ENCODE assay signal across 10 cellular contexts in genomic region chr16:89431158-89431584, GRCh38. TPM values are rescaled to one million over a fixed set of nuclear protein-coding genes. Genes with fewer than 3 reads are reported as not detected.
DNase-seq lines count a peak whose midpoint lies in the region; ATAC-seq and TF ChIP-seq lines count a peak whose summit lies in the region.
"Had no signal": no experiment of that assay in that cellular context is flagged by ENCODE, and none has a peak within 500 bp of the region (broad histone marks: within the 10 kb centered on the region; RNA-seq: fewer than 3 reads in every experiment).

No MANE protein-coding gene starts in this region.

- peak; percentile 68 for ATAC-seq in omental fat pad (ENCODE audit: low FRiP score)
- no peak for ATAC-seq in GM21737 (IDR thresholded peaks at IDR 0.05; ENCODE audit: unreplicated experiment)
- no peak for ATAC-seq in HG03039 (IDR thresholded peaks at IDR 0.05; ENCODE audit: unreplicated experiment)
- no peak for ATAC-seq in HG02642 (IDR thresholded peaks at IDR 0.05; ENCODE audit: poor library complexity, unreplicated experiment)
- ATAC-seq in SK-N-SH treated with all-trans-retinoic acid at 6 μM for 48 hours, result no peak

- DNase-seq in COLO668 (lab: John Stamatoyannopoulos, UW; ENCODE audit: unreplicated experiment) (peak; percentile 72), LNCaP clone FGC (ENCODE audit: low read depth) (peak; percentile 95), fibroblast of gingiva (ENCODE audit: low read depth) (peak; percentile 88), omental fat pad (ENCODE audit: low spot score) (no peak)
- DNase-seq: NCI-H2029; stimulated activated CD4-positive, alpha-beta T cell treated with anti-CD3 and anti-CD28 coated beads, Interleukin-4, amount 100 ng/mL, for 1 hour had no signal

- TF ChIP-seq CTCF in LNCaP clone FGC (IDR thresholded peaks at IDR 0.05; ENCODE audit: control insufficient read depth, extremely low read depth, insufficient read depth) (no peak), omental fat pad (IDR thresholded peaks at IDR 0.05) (no peak)

- peak overlapping the region; percentile 27 for H3K4me3 ChIP-seq in LNCaP clone FGC (ENCODE audit: low read depth, low read length)

TF ChIP-seq in SK-N-SH treated with all-trans-retinoic acid at 6 μM for 48 hours, 23 proteins besides CTCF, POLR2A, EP300 and RAD21:
- no peak for TF ChIP-seq PATZ1 (CRISPR knock-in tag; IDR thresholded peaks at IDR 0.05; ENCODE audit: borderline replicate concordance)
- TF ChIP-seq ZFP30 (CRISPR knock-in tag; IDR thresholded peaks at IDR 0.05), result no peak
- TF ChIP-seq ARNTL (CRISPR knock-in tag; IDR thresholded peaks at IDR 0.05; ENCODE audit: borderline replicate concordance, low read depth), result no peak
- no peak for TF ChIP-seq TSHZ2 (CRISPR knock-in tag; IDR thresholded peaks at IDR 0.05)
- TF ChIP-seq CREB5 (CRISPR knock-in tag; IDR thresholded peaks at IDR 0.05; ENCODE audit: low read depth), result no peak
- TF ChIP-seq ISL1 (CRISPR knock-in tag; IDR thresholded peaks at IDR 0.05), result no peak
- no peak for TF ChIP-seq ESRRG (CRISPR knock-in tag; IDR thresholded peaks at IDR 0.05)
- TF ChIP-seq RARB (CRISPR knock-in tag; IDR thresholded peaks at IDR 0.05), result no peak
- no peak for TF ChIP-seq ZNF8 (CRISPR knock-in tag; IDR thresholded peaks at IDR 0.05)
- TF ChIP-seq CSRNP3 (CRISPR knock-in tag; IDR thresholded peaks at IDR 0.05), result no peak
- TF ChIP-seq ZFP3 (CRISPR knock-in tag; IDR thresholded peaks at IDR 0.05), result no peak
- TF ChIP-seq TOX (CRISPR knock-in tag; IDR thresholded peaks at IDR 0.05; ENCODE audit: borderline replicate concordance), result no peak
- no peak for TF ChIP-seq ZC3H10 (CRISPR knock-in tag; IDR thresholded peaks at IDR 0.05)
- no peak for TF ChIP-seq ZNF565 (CRISPR knock-in tag; conservative IDR thresholded peaks at IDR 0.05; ENCODE audit: low read depth)
- no peak for TF ChIP-seq CSDC2 (CRISPR knock-in tag; IDR thresholded peaks at IDR 0.05)
- TF ChIP-seq ZNF70 (CRISPR knock-in tag; IDR thresholded peaks at IDR 0.05), result no peak
- no peak for TF ChIP-seq BACH2 (CRISPR knock-in tag; IDR thresholded peaks at IDR 0.05; ENCODE audit: borderline replicate concordance)
- no peak for TF ChIP-seq GLIS3 (CRISPR knock-in tag; IDR thresholded peaks at IDR 0.05)
- no peak for TF ChIP-seq OSR1 (CRISPR knock-in tag; IDR thresholded peaks at IDR 0.05)

RNA-seq across cellular contexts. Expression of gene ANKRD11, which starts 59.2 kb away (rescaled TPM):
- 100 to 1,000 TPM in 1 of 4 donors, 10 to 100 TPM in 3; 49.8 to 114 (median 82.2) TPM for total RNA-seq in omental fat pad
